19 cellular contexts compared by ENCODE assay signal in the genomic region with DNA sequence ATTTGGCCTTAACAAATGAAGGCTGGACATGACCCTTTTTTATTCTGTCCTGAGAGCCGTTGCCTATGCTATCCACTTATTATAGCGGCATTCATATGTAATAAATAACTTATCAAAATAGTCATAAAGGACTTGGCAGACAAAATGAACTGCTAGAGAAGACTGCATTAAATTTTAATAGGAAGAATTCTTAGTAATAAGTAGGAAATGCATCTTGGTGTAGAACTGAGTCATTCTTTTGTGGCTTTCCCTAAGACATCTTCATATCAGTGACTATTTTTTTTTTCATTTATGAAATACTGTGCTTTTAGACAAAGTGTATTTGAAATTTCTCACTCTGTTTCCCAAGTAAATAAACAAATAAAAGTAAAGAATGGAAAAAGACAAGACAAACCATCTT. TPM values are rescaled to one million over a fixed set of nuclear protein-coding genes. Genes with fewer than 3 reads are reported as not detected.
A peak's percentile ranks its signal among the peaks of the same experiment; 100 is the strongest.
DNase-seq lines count a peak whose midpoint lies in the region; ATAC-seq, FAIRE-seq and TF ChIP-seq lines count a peak whose summit lies in the region.
"Had no signal": no experiment of that assay in that cellular context is flagged by ENCODE, and none has a peak within 500 bp of the region (broad histone marks: within the 10 kb centered on the region; RNA-seq: fewer than 3 reads in every experiment).

No MANE protein-coding gene starts in this region.

- no peak for TF ChIP-seq CTCF in astrocyte (IDR thresholded peaks at IDR 0.05; ENCODE audit: insufficient read depth, low read depth, low read length)

- no peak overlapping the region for H3K27ac Mint-ChIP-seq in astrocyte (ENCODE audit: unreplicated experiment)
- H3K27ac Mint-ChIP-seq: activated CD8-positive, alpha-beta T cell treated with anti-CD3 and anti-CD28 coated beads for 36 hours; activated naive CD8-positive, alpha-beta T cell treated with anti-CD3 and anti-CD28 coated beads, Interleukin-2, amount 10 ng/mL, durations not matched to agents 7 days and 5 days; endodermal cell had no signal

- H4K20me1 ChIP-seq in astrocyte (ENCODE audit: insufficient read depth, low read length), result no peaks in the 10 kb centered on the region
- H4K20me1 ChIP-seq: BLaER1 had no signal

- H3K4me3 ChIP-seq in astrocyte (ENCODE audit: insufficient read depth, low read depth, low read length), result no peak overlapping the region
- peak overlapping the region; percentile 17 for H3K4me3 ChIP-seq in iPS-20b (ENCODE audit: low read length)
- no peak overlapping the region for H3K4me3 ChIP-seq in subcutaneous abdominal adipose tissue (ENCODE audit: low read depth in 1 of 5, low read length in 5 of 5)
- H3K4me3 ChIP-seq: BLaER1, Peyer's patch had no signal

- H3K36me3 ChIP-seq in astrocyte (ENCODE audit: insufficient read depth, low read length) (no peaks in the 10 kb centered on the region), iPS-20b (ENCODE audit: insufficient read depth, low read depth, low read length) (peaks cover 11% of the 10 kb centered on the region), subcutaneous abdominal adipose tissue (ENCODE audit: control insufficient read depth in 5 of 5, insufficient read depth in 5 of 5, low read length in 5 of 5) (peaks cover 0 to 9% (median 2%) of the 10 kb centered on the region in 5 donors)
- H3K36me3 ChIP-seq: BLaER1, Peyer's patch had no signal

- H3K4me1 ChIP-seq in astrocyte (ENCODE audit: insufficient read depth, low read length) (peaks cover 24% of the 10 kb centered on the region), iPS-20b (ENCODE audit: insufficient read depth, low read length) (peaks cover 65% of the 10 kb centered on the region), subcutaneous abdominal adipose tissue (ENCODE audit: control insufficient read depth in 5 of 5, insufficient read depth in 5 of 5, low read length in 5 of 5) (peaks cover 6 to 42% (median 31%) of the 10 kb centered on the region in 5 donors)

- H3K9ac ChIP-seq in astrocyte (ENCODE audit: low read length) (no peak overlapping the region), iPS-20b (ENCODE audit: low read depth, low read length) (no peak overlapping the region), subcutaneous abdominal adipose tissue (ENCODE audit: low read length in 5 of 5) (no peak overlapping the region)
- H3K9ac ChIP-seq: BLaER1 had no signal

- H3K27me3 ChIP-seq in astrocyte (ENCODE audit: insufficient read depth, low read length), result no peaks in the 10 kb centered on the region
- no peaks in the 10 kb centered on the region for H3K27me3 ChIP-seq in iPS-20b (ENCODE audit: insufficient read depth, low read length)
- H3K27me3 ChIP-seq in subcutaneous abdominal adipose tissue (ENCODE audit: control insufficient read depth in 5 of 5, insufficient read depth in 4 of 5, low read length in 5 of 5), result no peaks in the 10 kb centered on the region
- H3K27me3 ChIP-seq: BLaER1, Peyer's patch had no signal

- no peak overlapping the region for H3K4me3 Mint-ChIP-seq in astrocyte (ENCODE audit: unreplicated experiment)
- H3K4me3 Mint-ChIP-seq: activated CD8-positive, alpha-beta T cell treated with anti-CD3 and anti-CD28 coated beads for 36 hours; activated naive CD8-positive, alpha-beta T cell treated with anti-CD3 and anti-CD28 coated beads, Interleukin-2, amount 10 ng/mL, durations not matched to agents 7 days and 5 days; endodermal cell had no signal

- peaks cover 24% of the 10 kb centered on the region for H3K4me1 Mint-ChIP-seq in astrocyte (ENCODE audit: low read depth, unreplicated experiment)
- H3K4me1 Mint-ChIP-seq: activated naive CD8-positive, alpha-beta T cell treated with anti-CD3 and anti-CD28 coated beads, Interleukin-2, amount 10 ng/mL, durations not matched to agents 7 days and 5 days had no signal

- H3K9me3 ChIP-seq in astrocyte (ENCODE audit: insufficient read depth, low read depth, low read length) (no peaks in the 10 kb centered on the region), iPS-20b (ENCODE audit: insufficient read depth, low read depth, low read length) (no peaks in the 10 kb centered on the region), subcutaneous abdominal adipose tissue (ENCODE audit: control insufficient read depth in 5 of 5, low read length in 5 of 5) (no peaks in the 10 kb centered on the region)
- H3K9me3 ChIP-seq: BLaER1, Peyer's patch had no signal

- no peaks in the 10 kb centered on the region for H3K36me3 Mint-ChIP-seq in astrocyte (ENCODE audit: low read depth, unreplicated experiment)
- H3K36me3 Mint-ChIP-seq: activated naive CD8-positive, alpha-beta T cell treated with anti-CD3 and anti-CD28 coated beads, Interleukin-2, amount 10 ng/mL, durations not matched to agents 7 days and 5 days had no signal

- H3K27me3 Mint-ChIP-seq in astrocyte (ENCODE audit: low read depth, unreplicated experiment), result no peaks in the 10 kb centered on the region

- peaks cover 2% of the 10 kb centered on the region for H3K79me2 ChIP-seq in astrocyte (ENCODE audit: insufficient read depth, low read length)

- DNase-seq in ELR (ENCODE audit: low read depth), result peak; percentile 28
- peak; percentile 64 for DNase-seq in astrocyte (ENCODE audit: low read depth)
- DNase-seq in germinal center (ENCODE audit: low spot score), result no peak
- no peak for DNase-seq in iPS-NIHi7 (ENCODE audit: extremely low spot score)
- no peak for DNase-seq in central memory CD4-positive, alpha-beta T cell
- DNase-seq: activated CD8-positive, alpha-beta T cell treated with anti-CD3 and anti-CD28 coated beads for 36 hours; activated naive CD8-positive, alpha-beta T cell treated with anti-CD3 and anti-CD28 coated beads, Interleukin-2, amount 10 ng/mL, durations not matched to agents 7 days and 5 days; activated T-cell treated with anti-CD3 and anti-CD28 coated beads, Interleukin-2, amount 50 U/mL, for 48 hours; DMS153; endodermal cell; foreskin melanocyte; NCI-H2171; Peyer's patch; stimulated activated CD4-positive, alpha-beta T cell treated with anti-CD3 and anti-CD28 coated beads, Interleukin-15, amount 100 ng/mL, for 24 hours; stimulated activated naive CD8-positive, alpha-beta T cell treated with anti-CD3 and anti-CD28 coated beads, Interleukin-15, Interleukin-2, amounts not matched to agents 100 U/mL and 50 U/mL, for 24 hours had no signal

- H3K27ac ChIP-seq in astrocyte (ENCODE audit: low read depth, low read length) (no peak overlapping the region), iPS-20b (ENCODE audit: low read length) (no peak overlapping the region), subcutaneous abdominal adipose tissue (ENCODE audit: low read depth, low read length) (peak overlapping the region; percentile 32)
- H3K27ac ChIP-seq: BLaER1, Peyer's patch had no signal

- ATAC-seq in HG03460 (IDR thresholded peaks at IDR 0.05; ENCODE audit: unreplicated experiment), result no peak
- ATAC-seq: activated CD8-positive, alpha-beta T cell treated with anti-CD3 and anti-CD28 coated beads for 36 hours; stimulated activated naive CD8-positive, alpha-beta T cell treated with anti-CD3 and anti-CD28 coated beads, Interleukin-15, Interleukin-2, amounts not matched to agents 100 U/mL and 50 U/mL, for 24 hours had no signal

- H2AFZ ChIP-seq in astrocyte (ENCODE audit: low read depth, low read length), result no peak overlapping the region

- no peaks in the 10 kb centered on the region for H3K9me3 Mint-ChIP-seq in astrocyte (ENCODE audit: unreplicated experiment)
- H3K9me3 Mint-ChIP-seq: activated CD8-positive, alpha-beta T cell treated with anti-CD3 and anti-CD28 coated beads for 36 hours; activated naive CD8-positive, alpha-beta T cell treated with anti-CD3 and anti-CD28 coated beads, Interleukin-2, amount 10 ng/mL, durations not matched to agents 7 days and 5 days; endodermal cell had no signal

- FAIRE-seq in astrocyte (lab: Jason Lieb, UNC), result no peak

- no peak overlapping the region for H3K4me2 ChIP-seq in astrocyte (ENCODE audit: low read length)
- H3K4me2 ChIP-seq: BLaER1 had no signal

RNA-seq across cellular contexts. Expression of a gene that starts 45.6 kb away (rescaled TPM):
- 34.2 and 37.2 TPM in 2 replicates for total RNA-seq in astrocyte
- total RNA-seq: activated CD8-positive, alpha-beta T cell treated with anti-CD3 and anti-CD28 coated beads for 36 hours had no signal

Comparison
In these comparisons a context has a peak if more than half of its experiments do, and no peak if none do; other contexts are left out.
1. DNase-seq: peak in ELR (single experiment) and astrocyte (single experiment); none in germinal center (single experiment), iPS-NIHi7 (single experiment) and central memory CD4-positive, alpha-beta T cell (single experiment).